11 cellular contexts compared by ENCODE assay signal in the genomic region with DNA sequence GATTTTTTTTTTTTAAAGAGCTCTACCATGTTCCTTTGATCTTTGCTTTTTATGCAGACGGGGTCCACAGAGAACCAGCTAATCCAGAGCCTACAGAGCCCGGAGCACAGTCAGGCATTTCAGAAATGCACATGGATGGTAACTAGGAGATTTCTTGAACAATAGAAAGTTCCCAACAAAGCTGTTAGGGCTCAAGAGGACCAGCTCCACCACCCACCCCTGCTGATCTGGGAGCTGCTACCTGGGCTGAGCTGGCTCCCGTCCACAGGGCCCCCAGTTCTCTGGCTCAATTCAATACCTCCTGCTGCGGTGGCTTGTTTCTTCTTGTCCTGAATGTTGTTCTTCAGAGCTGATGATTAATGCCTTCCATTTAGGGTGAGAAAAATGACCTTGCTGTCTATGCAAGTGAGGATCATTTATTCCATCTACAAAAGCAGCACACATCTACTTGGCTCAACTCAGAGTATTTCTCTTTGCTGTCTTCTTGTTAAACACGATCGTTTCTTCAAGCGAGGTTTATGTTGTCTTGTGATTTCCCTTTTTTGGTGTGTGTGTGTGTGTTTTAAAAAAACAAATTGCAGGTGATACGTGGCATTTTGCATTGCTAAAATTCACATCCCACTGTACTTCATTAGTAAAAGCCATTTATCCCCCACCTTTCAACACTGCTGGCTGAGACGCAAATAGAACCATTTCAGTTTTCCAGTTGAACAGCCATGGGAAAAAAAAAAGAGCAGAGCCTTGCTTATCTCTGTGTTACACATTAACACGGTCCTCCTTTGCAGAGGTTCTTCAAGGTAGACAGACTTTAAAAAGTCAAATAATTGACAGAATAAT. TPM values are rescaled to one million over a fixed set of nuclear protein-coding genes. Genes with fewer than 3 reads are reported as not detected.
DNase-seq lines count a peak whose midpoint lies in the region; ATAC-seq and TF ChIP-seq lines count a peak whose summit lies in the region.
"Had no signal": no experiment of that assay in that cellular context is flagged by ENCODE, and none has a peak within 500 bp of the region (broad histone marks: within the 10 kb centered on the region; RNA-seq: fewer than 3 reads in every experiment).

No MANE protein-coding gene starts in this region.

- H3K4me1 ChIP-seq in ascending aorta, result peaks cover 29 to 75% of the 10 kb centered on the region in 2 donors

- H3K27me3 ChIP-seq in MG63 (no peaks in the 10 kb centered on the region), ascending aorta (no peaks in the 10 kb centered on the region)

- DNase-seq in MG63, result peak; percentile 27
- no peak for DNase-seq in ascending aorta (ENCODE audit: low spot score in 2 of 2)
- no peak for DNase-seq in immature natural killer cell
- DNase-seq in germinal center (ENCODE audit: low spot score), result no peak
- DNase-seq in DMS53 (lab: John Stamatoyannopoulos, UW), result no peak
- DNase-seq: activated CD4-positive, CD25-positive, alpha-beta regulatory T cell treated with anti-CD3 and anti-CD28 coated beads, Interleukin-2, amount 50 U/mL, for 72 hours; NCI-H1930; stimulated activated naive CD8-positive, alpha-beta T cell treated with anti-CD3 and anti-CD28 coated beads, Interleukin-15, Interleukin-2, amounts not matched to agents 100 U/mL and 50 U/mL, for 24 hours had no signal

- H3K36me3 Mint-ChIP-seq in immature natural killer cell, result peaks cover 0 to 6% (median 6%) of the 10 kb centered on the region in 3 donors
- no peaks in the 10 kb centered on the region for H3K36me3 Mint-ChIP-seq in stimulated activated memory B cell treated with anti-CD40 and anti-IgM and Interleukin-4, amounts not matched to agents 10 μg/mL and 1 μg/mL and 100 μg/mL, for 72 hours

- intact Hi-C loops in ascending aorta (cut with DNase I), result no loop called here

- H3K4me1 Mint-ChIP-seq in immature natural killer cell, result peaks cover 73 to 81% of the 10 kb centered on the region in 2 donors
- no peaks in the 10 kb centered on the region for H3K4me1 Mint-ChIP-seq in stimulated activated memory B cell treated with anti-CD40 and anti-IgM and Interleukin-4, amounts not matched to agents 10 μg/mL and 1 μg/mL and 100 μg/mL, for 72 hours

- H3K4me3 ChIP-seq in MG63 (no peak overlapping the region), ascending aorta (peak overlapping the region in 1 of 2 donors; percentile 30)

- ATAC-seq in stimulated activated memory B cell treated with anti-CD40 and anti-IgM and Interleukin-4, amounts not matched to agents 10 μg/mL and 1 μg/mL and 100 μg/mL, for 72 hours, result peak; percentile 9
- ATAC-seq in HG03139 (IDR thresholded peaks at IDR 0.05; ENCODE audit: unreplicated experiment), result no peak
- no peak for ATAC-seq in HG02852 (IDR thresholded peaks at IDR 0.05; ENCODE audit: unreplicated experiment)
- ATAC-seq: stimulated activated naive CD8-positive, alpha-beta T cell treated with anti-CD3 and anti-CD28 coated beads, Interleukin-15, Interleukin-2, amounts not matched to agents 100 U/mL and 50 U/mL, for 24 hours had no signal

- TF ChIP-seq CTCF in ascending aorta (IDR thresholded peaks at IDR 0.05), result no peak

- H3K27ac Mint-ChIP-seq in immature natural killer cell, result peak overlapping the region in 5 of 6 donors; percentile 41 to 88 (median 65)
- no peak overlapping the region for H3K27ac Mint-ChIP-seq in stimulated activated memory B cell treated with anti-CD40 and anti-IgM and Interleukin-4, amounts not matched to agents 10 μg/mL and 1 μg/mL and 100 μg/mL, for 72 hours

- H3K9me3 ChIP-seq in MG63 (no peaks in the 10 kb centered on the region), ascending aorta (no peaks in the 10 kb centered on the region)

- peaks cover 5% of the 10 kb centered on the region; the same call in 1 of the 2 replicates for H3K36me3 ChIP-seq in MG63
- H3K36me3 ChIP-seq in ascending aorta, result peaks cover 3 to 13% of the 10 kb centered on the region in 2 donors

- H3K9me3 Mint-ChIP-seq in immature natural killer cell, result no peaks in the 10 kb centered on the region
- H3K9me3 Mint-ChIP-seq in stimulated activated memory B cell treated with anti-CD40 and anti-IgM and Interleukin-4, amounts not matched to agents 10 μg/mL and 1 μg/mL and 100 μg/mL, for 72 hours, result no peaks in the 10 kb centered on the region

- H3K27me3 Mint-ChIP-seq in immature natural killer cell (ENCODE audit: low read depth in 3 of 3), result no peaks in the 10 kb centered on the region
- H3K27me3 Mint-ChIP-seq in stimulated activated memory B cell treated with anti-CD40 and anti-IgM and Interleukin-4, amounts not matched to agents 10 μg/mL and 1 μg/mL and 100 μg/mL, for 72 hours, result peaks cover 30% of the 10 kb centered on the region

- H3K4me3 Mint-ChIP-seq in immature natural killer cell, result peak overlapping the region in 2 of 5 donors; percentile 53 to 79
- H3K4me3 Mint-ChIP-seq in stimulated activated memory B cell treated with anti-CD40 and anti-IgM and Interleukin-4, amounts not matched to agents 10 μg/mL and 1 μg/mL and 100 μg/mL, for 72 hours, result no peak overlapping the region

- H3K27ac ChIP-seq in ascending aorta, result peak overlapping the region; percentile 95 to 96

RNA-seq across cellular contexts. Expression of a gene that starts 31.3 kb away (rescaled TPM):
- 332 and 410 TPM in 2 replicates for total RNA-seq in MG63 (2014; rRNA removed; shearing (Covaris generic); ENCODE audit: low replicate concordance)
- 6,655 TPM for total RNA-seq in ascending aorta
- polyA plus RNA-seq in immature natural killer cell, result 100 to 1,000 TPM; 192 to 270 (median 246) TPM

Comparison
In these comparisons a context has a peak if more than half of its experiments do, and no peak if none do; other contexts are left out.
1. RNA of a gene that starts 31.3 kb away (total RNA-seq): 6,655 TPM in ascending aorta (single experiment); 332 to 410 TPM in MG63; every median in the first group is over 10 times any median in the second.